ENCODE assay signal across 1 cellular context in the genomic region with DNA sequence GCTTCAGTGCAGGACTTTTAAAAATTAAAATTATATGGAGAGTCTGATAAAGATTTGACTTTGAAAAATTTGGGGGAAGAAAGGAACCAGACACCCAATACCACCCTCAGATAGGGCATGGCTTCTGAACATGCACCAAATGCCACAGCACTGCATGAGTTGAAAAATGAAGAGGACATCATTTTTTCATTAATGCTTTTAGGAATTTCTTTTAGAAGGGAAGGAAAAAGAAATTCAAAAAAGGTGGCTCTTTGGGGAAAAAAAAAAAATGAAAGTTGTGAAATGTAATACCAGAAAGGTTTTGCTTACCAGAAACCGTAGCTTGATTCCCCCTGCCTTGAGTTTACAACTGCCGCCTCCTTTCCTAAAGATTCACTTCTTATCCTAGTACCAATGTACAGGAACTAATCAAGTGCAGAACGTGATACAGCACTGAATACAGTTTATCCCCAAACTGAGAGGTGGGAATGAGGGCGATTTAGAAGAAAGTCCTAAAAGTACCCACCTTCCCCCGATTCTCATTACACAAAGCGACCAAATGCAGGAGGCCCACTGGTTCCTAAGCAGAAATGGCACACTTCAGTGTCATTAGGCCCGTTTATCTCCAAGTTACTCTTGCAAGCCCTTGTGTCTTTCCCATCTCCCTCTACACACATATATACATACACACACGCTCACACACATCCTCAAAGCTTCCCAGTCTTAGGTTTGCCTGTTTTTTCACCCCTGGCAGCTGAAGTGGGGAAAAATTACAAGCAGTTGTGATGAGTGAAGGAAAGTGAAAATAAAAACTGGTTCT.
TF ChIP-seq lines count a peak whose summit lies in the region.

No MANE protein-coding gene starts in this region.

TF ChIP-seq in HCT116, 20 proteins besides CTCF, POLR2A, EP300 and RAD21 (continued from another document):
- TF ChIP-seq, protein P1, sequence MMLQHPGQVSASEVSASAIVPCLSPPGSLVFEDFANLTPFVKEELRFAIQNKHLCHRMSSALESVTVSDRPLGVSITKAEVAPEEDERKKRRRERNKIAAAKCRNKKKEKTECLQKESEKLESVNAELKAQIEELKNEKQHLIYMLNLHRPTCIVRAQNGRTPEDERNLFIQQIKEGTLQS (IDR thresholded peaks at IDR 0.05) = no peak
- TF ChIP-seq, protein P2, sequence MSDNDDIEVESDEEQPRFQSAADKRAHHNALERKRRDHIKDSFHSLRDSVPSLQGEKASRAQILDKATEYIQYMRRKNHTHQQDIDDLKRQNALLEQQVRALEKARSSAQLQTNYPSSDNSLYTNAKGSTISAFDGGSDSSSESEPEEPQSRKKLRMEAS (IDR thresholded peaks at IDR 0.05) = no peak
- TF ChIP-seq SIN3A (IDR thresholded peaks at IDR 0.05; ENCODE audit: low read depth) (no peak), POLR2AphosphoS5 (IDR thresholded peaks at IDR 0.05; ENCODE audit: low read depth, low read length) (no peak; the same call in 1 of the 2 replicates), EZH2phosphoT487 (IDR thresholded peaks at IDR 0.05; ENCODE audit: borderline replicate concordance) (no peak), SP1 (IDR thresholded peaks at IDR 0.05; ENCODE audit: low read depth) (no peak), FOSL1 (IDR thresholded peaks at IDR 0.05; ENCODE audit: low read depth) (no peak), EGR1 (IDR thresholded peaks at IDR 0.05; ENCODE audit: low read depth) (no peak), YY1 (IDR thresholded peaks at IDR 0.05; ENCODE audit: extremely low read depth, insufficient replicate concordance, low read depth, low read length) (no peak), SRF (IDR thresholded peaks at IDR 0.05; ENCODE audit: low read depth) (no peak), JUND (IDR thresholded peaks at IDR 0.05) (no peak), TCF7L2 (IDR thresholded peaks at IDR 0.05; ENCODE audit: borderline replicate concordance, extremely low read depth, insufficient read depth, insufficient read length) (no peak), ZFX (IDR thresholded peaks at IDR 0.05) (no peak), ZNF274 (IDR thresholded peaks at IDR 0.05; ENCODE audit: low read depth, low read length) (no peak)
- TF ChIP-seq, protein P3, sequence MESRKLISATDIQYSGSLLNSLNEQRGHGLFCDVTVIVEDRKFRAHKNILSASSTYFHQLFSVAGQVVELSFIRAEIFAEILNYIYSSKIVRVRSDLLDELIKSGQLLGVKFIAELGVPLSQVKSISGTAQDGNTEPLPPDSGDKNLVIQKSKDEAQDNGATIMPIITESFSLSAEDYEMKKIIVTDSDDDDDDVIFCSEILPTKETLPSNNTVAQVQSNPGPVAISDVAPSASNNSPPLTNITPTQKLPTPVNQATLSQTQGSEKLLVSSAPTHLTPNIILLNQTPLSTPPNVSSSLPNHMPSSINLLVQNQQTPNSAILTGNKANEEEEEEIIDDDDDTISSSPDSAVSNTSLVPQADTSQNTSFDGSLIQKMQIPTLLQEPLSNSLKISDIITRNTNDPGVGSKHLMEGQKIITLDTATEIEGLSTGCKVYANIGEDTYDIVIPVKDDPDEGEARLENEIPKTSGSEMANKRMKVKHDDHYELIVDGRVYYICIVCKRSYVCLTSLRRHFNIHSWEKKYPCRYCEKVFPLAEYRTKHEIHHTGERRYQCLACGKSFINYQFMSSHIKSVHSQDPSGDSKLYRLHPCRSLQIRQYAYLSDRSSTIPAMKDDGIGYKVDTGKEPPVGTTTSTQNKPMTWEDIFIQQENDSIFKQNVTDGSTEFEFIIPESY (IDR thresholded peaks at IDR 0.05; ENCODE audit: extremely low read depth, insufficient replicate concordance, low read length) = no peak
- TF ChIP-seq, protein P4, sequence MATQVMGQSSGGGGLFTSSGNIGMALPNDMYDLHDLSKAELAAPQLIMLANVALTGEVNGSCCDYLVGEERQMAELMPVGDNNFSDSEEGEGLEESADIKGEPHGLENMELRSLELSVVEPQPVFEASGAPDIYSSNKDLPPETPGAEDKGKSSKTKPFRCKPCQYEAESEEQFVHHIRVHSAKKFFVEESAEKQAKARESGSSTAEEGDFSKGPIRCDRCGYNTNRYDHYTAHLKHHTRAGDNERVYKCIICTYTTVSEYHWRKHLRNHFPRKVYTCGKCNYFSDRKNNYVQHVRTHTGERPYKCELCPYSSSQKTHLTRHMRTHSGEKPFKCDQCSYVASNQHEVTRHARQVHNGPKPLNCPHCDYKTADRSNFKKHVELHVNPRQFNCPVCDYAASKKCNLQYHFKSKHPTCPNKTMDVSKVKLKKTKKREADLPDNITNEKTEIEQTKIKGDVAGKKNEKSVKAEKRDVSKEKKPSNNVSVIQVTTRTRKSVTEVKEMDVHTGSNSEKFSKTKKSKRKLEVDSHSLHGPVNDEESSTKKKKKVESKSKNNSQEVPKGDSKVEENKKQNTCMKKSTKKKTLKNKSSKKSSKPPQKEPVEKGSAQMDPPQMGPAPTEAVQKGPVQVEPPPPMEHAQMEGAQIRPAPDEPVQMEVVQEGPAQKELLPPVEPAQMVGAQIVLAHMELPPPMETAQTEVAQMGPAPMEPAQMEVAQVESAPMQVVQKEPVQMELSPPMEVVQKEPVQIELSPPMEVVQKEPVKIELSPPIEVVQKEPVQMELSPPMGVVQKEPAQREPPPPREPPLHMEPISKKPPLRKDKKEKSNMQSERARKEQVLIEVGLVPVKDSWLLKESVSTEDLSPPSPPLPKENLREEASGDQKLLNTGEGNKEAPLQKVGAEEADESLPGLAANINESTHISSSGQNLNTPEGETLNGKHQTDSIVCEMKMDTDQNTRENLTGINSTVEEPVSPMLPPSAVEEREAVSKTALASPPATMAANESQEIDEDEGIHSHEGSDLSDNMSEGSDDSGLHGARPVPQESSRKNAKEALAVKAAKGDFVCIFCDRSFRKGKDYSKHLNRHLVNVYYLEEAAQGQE (IDR thresholded peaks at IDR 0.05; ENCODE audit: low read depth) = no peak
